8 cellular contexts compared by ENCODE assay signal in the genomic region with DNA sequence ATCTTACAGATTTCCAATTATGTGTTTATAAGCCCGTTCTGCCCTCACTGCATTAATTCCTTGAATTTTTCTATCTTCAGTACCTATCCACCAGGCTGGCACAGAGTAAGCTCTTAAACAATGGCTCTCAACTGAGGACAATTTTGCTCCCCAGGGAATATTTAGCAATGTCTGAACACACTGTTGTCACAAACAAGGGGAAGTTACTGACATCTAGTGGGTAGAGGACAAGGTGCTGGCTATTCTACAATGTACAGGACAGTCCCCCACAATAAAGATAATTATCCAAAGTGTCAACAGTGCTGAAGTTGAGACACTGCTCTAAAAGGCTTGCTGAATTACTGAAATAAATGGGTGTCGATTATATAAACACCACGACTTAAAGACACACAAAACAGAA. TPM values are rescaled to one million over a fixed set of nuclear protein-coding genes. Genes with fewer than 3 reads are reported as not detected.
A peak's percentile ranks its signal among the peaks of the same experiment; 100 is the strongest.
DNase-seq lines count a peak whose midpoint lies in the region; ATAC-seq, FAIRE-seq and TF ChIP-seq lines count a peak whose summit lies in the region.

No MANE protein-coding gene starts in this region.

- no peak overlapping the region for H3K9ac ChIP-seq in endodermal cell (ENCODE audit: extremely low read depth, low read length, poor library complexity, severe bottlenecking)

- FAIRE-seq in urothelium cell line (lab: Jason Lieb, UNC): no peak

- TF ChIP-seq CTCF in AG10803 (conservative IDR thresholded peaks at IDR 0.05; ENCODE audit: low read length) (no peak), endodermal cell (conservative IDR thresholded peaks at IDR 0.05) (peak; percentile 65), natural killer cell (IDR thresholded peaks at IDR 0.05) (no peak), lower leg skin (IDR thresholded peaks at IDR 0.05) (no peak)

- DNase-seq in AG10803 (ENCODE audit: low read depth) (peak; percentile 6), NCI-H1417 treated with DMSO at 0.1 percent for 48 hours (lab: John Stamatoyannopoulos, UW) (peak; percentile 13), endodermal cell (no peak), natural killer cell (no peak), urothelium cell line (ENCODE audit: low spot score) (no peak), middle frontal gyrus (ENCODE audit: extremely low spot score, low spot score) (no peak), lower leg skin (ENCODE audit: low spot score in 2 of 2) (no peak)

- no peaks in the 10 kb centered on the region for H3K4me1 ChIP-seq in endodermal cell (ENCODE audit: control insufficient read depth, insufficient read depth, low read length)

- H3K27ac ChIP-seq in endodermal cell (ENCODE audit: low read depth, low read length): no peak overlapping the region

- peaks cover 25% of the 10 kb centered on the region for H3K36me3 ChIP-seq in endodermal cell (ENCODE audit: control insufficient read depth, insufficient read depth, low read length)

- peaks cover 12% of the 10 kb centered on the region for H3K9me3 ChIP-seq in endodermal cell (ENCODE audit: control insufficient read depth, low read length)

- H3K27ac Mint-ChIP-seq in endodermal cell (peak overlapping the region; percentile 3), natural killer cell (peak overlapping the region in 1 of 2 donors; percentile 24)

- no peaks in the 10 kb centered on the region for H3K27me3 ChIP-seq in endodermal cell (ENCODE audit: control insufficient read depth, insufficient read depth, low read length, poor library complexity, severe bottlenecking)

- WGBS in endodermal cell (ENCODE audit: insufficient coverage in 1 of 2, insufficient read length in 1 of 2), 2 experiments: 93 to 100% methylated on average over 1 to 3 of the region's 3 CpGs
- 92 to 93% methylated on average over 3 of the region's 3 CpGs for WGBS in lower leg skin, 2 donors

- intact Hi-C loops in natural killer cell (cut with micrococcal nuclease) (no loop called here), lower leg skin (cut with DNase I; ENCODE audit: low total_unique reads) (no loop called here)

- H3K36me3 Mint-ChIP-seq in endodermal cell (ENCODE audit: low read depth): peaks cover 24% of the 10 kb centered on the region
- H3K36me3 Mint-ChIP-seq in natural killer cell: peaks cover 18% of the 10 kb centered on the region

- H3K9me3 Mint-ChIP-seq in endodermal cell (no peaks in the 10 kb centered on the region), natural killer cell (no peaks in the 10 kb centered on the region)

- no peak for TF ChIP-seq POLR2A in lower leg skin (IDR thresholded peaks at IDR 0.05)

- no peak overlapping the region for H3K4me3 Mint-ChIP-seq in endodermal cell
- H3K4me3 Mint-ChIP-seq in natural killer cell: no peak overlapping the region

- H3K27me3 Mint-ChIP-seq in endodermal cell (ENCODE audit: insufficient read depth) (no peaks in the 10 kb centered on the region), natural killer cell (ENCODE audit: low read depth in 2 of 2) (no peaks in the 10 kb centered on the region)

- H3K4me3 ChIP-seq in AG10803 (ENCODE audit: low read length) (no peak overlapping the region), endodermal cell (ENCODE audit: low read length) (no peak overlapping the region), lower leg skin (ENCODE audit: low read depth, poor library complexity, severe bottlenecking) (no peak overlapping the region)

- H3K4me1 Mint-ChIP-seq in endodermal cell: peaks cover 29% of the 10 kb centered on the region
- H3K4me1 Mint-ChIP-seq in natural killer cell: peaks cover 32 to 40% of the 10 kb centered on the region in 2 donors

- peak; percentile 43 for ATAC-seq in GM19351 (IDR thresholded peaks at IDR 0.05; ENCODE audit: unreplicated experiment)
- ATAC-seq in natural killer cell: no peak

RNA-seq across cellular contexts. Expression of a gene that starts 5.0 kb away (rescaled TPM):
- 10 to 100 TPM; 88.3 to 91.5 TPM for total RNA-seq in endodermal cell
- 66.8 TPM for polyA plus RNA-seq in endodermal cell (2013, experiment 1 of 2)
- polyA plus RNA-seq in endodermal cell (2013, experiment 2 of 2): 54.6 TPM
- total RNA-seq in natural killer cell: 10 to 100 TPM; 44.0 to 47.8 (median 45.9) TPM
- total RNA-seq in lower leg skin: 100 to 1,000 TPM in 1 of 4 donors, 10 to 100 TPM in 3; 62.5 to 105 (median 79.9) TPM

RNA-seq across cellular contexts. Expression of a gene that starts 5.5 kb away (rescaled TPM):
- total RNA-seq in endodermal cell (100 to 1,000 TPM; 518 to 562 TPM), natural killer cell (100 to 1,000 TPM; 354 to 404 (median 364) TPM), lower leg skin (100 to 1,000 TPM; 483 to 986 (median 575) TPM)
- 620 TPM for polyA plus RNA-seq in endodermal cell (2013, experiment 1 of 2)
- 612 TPM for polyA plus RNA-seq in endodermal cell (2013, experiment 2 of 2)

Comparison
In these comparisons a context has a peak if more than half of its experiments do, and no peak if none do; other contexts are left out.
1. DNase-seq: peak in AG10803 (single experiment) and NCI-H1417 treated with DMSO at 0.1 percent for 48 hours (single experiment); none in endodermal cell (single experiment), natural killer cell (single experiment), urothelium cell line (single experiment), middle frontal gyrus (single experiment) and lower leg skin (0 of 2).